Comparison of ENCODE assay signal across 1 cellular context in genomic region chr13:110001622-110002275, GRCh38.
TF ChIP-seq lines count a peak whose summit lies in the region.

No MANE protein-coding gene starts in this region.

TF ChIP-seq in SK-N-SH treated with all-trans-retinoic acid at 6 μM for 48 hours, 23 proteins besides CTCF, POLR2A, EP300 and RAD21 (continued from another document):
- TF ChIP-seq POU6F1 (CRISPR knock-in tag; IDR thresholded peaks at IDR 0.05; ENCODE audit: borderline replicate concordance, low read depth) (no peak), CSRNP3 (CRISPR knock-in tag; IDR thresholded peaks at IDR 0.05) (no peak), TOX (CRISPR knock-in tag; IDR thresholded peaks at IDR 0.05; ENCODE audit: borderline replicate concordance) (no peak), CSDC2 (CRISPR knock-in tag; IDR thresholded peaks at IDR 0.05) (no peak), TSHZ2 (CRISPR knock-in tag; IDR thresholded peaks at IDR 0.05) (no peak), ARNTL (CRISPR knock-in tag; IDR thresholded peaks at IDR 0.05; ENCODE audit: borderline replicate concordance, low read depth) (no peak), TCF4 (CRISPR knock-in tag; IDR thresholded peaks at IDR 0.05; ENCODE audit: borderline replicate concordance) (no peak), RARB (CRISPR knock-in tag; IDR thresholded peaks at IDR 0.05) (no peak), OSR1 (CRISPR knock-in tag; IDR thresholded peaks at IDR 0.05) (no peak), ZNF8 (CRISPR knock-in tag; IDR thresholded peaks at IDR 0.05) (no peak), SNAI2 (CRISPR knock-in tag; IDR thresholded peaks at IDR 0.05) (no peak), ZNF70 (CRISPR knock-in tag; IDR thresholded peaks at IDR 0.05) (no peak), CREB5 (CRISPR knock-in tag; IDR thresholded peaks at IDR 0.05; ENCODE audit: low read depth) (no peak), BACH2 (CRISPR knock-in tag; IDR thresholded peaks at IDR 0.05; ENCODE audit: borderline replicate concordance) (no peak), PPARA (CRISPR knock-in tag; IDR thresholded peaks at IDR 0.05; ENCODE audit: borderline replicate concordance) (no peak), ZFP30 (CRISPR knock-in tag; IDR thresholded peaks at IDR 0.05) (no peak)
